ENCODE assay signal across 8 cellular contexts in the genomic region with DNA sequence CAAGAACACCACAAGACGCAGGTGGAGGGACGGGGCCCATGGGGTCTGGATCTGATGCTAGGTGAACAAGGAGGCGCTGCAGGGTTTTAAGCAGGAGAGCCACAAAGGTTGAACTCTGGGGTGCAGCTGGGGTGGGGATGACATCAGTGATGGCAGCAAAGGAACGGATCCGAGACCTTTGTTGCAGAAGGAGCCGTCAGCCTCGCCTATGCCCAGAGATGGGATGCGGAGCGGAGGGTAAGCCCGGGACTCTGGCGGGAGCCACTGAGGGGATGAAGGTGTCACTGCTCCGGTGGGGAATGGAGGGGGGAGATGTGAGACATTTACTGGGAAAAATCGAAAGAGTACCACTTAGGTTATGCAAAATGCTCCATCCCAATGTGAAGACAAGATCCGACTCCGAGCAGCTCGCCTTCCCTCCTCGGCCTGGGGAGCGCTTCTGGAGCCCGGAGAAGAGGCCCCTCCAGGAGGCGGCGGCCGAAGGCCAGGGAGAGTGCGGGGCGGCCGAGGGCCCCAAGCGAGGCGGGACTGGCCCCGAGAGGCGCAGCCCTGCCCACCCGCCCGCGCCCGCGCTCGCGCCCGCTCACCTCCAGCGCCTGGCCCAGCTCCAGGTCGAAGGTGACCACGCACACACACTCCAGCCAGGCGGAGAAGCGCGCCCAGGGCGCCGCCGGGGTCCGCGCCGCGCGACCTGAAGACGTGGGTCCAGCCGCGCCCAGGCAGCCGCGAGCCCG. TPM values are rescaled to one million over a fixed set of nuclear protein-coding genes. Genes with fewer than 3 reads are reported as not detected.
DNase-seq lines count a peak whose midpoint lies in the region; ATAC-seq, FAIRE-seq and TF ChIP-seq lines count a peak whose summit lies in the region.

No MANE protein-coding gene starts in this region.

- peak overlapping the region; percentile 62 for H3K4me3 ChIP-seq in kidney epithelial cell (ENCODE audit: low read depth, low read length)
- peak overlapping the region; percentile 78 for H3K4me3 ChIP-seq in thoracic aorta

- FAIRE-seq in GM19239 (lab: Jason Lieb, UNC), result no peak

- H3K9me3 Mint-ChIP-seq in activated T-cell treated with anti-CD3 and anti-CD28 coated beads, Interleukin-2, amount 50 U/mL, for 24 hours, result no peaks in the 10 kb centered on the region
- H3K9me3 Mint-ChIP-seq in activated T-helper 1 cell treated with anti-CD3 and anti-CD28 coated beads, Interleukin-12 subunit alpha, Interleukin-12 subunit beta, Interleukin-2, Interleukin-4 antibody, amounts not matched to agents 30 ng/mL and 10 ng/mL and 1 ng/mL, durations not matched to agents 14 hours and 24 hours and 36 hours, result no peaks in the 10 kb centered on the region

- H3K36me3 ChIP-seq in kidney epithelial cell (ENCODE audit: control insufficient read depth, insufficient read depth, low read length), result no peaks in the 10 kb centered on the region
- no peaks in the 10 kb centered on the region for H3K36me3 ChIP-seq in thoracic aorta

- H3K4me1 ChIP-seq in thoracic aorta (ENCODE audit: control insufficient read depth in 1 of 2, low read depth in 2 of 2), result peaks cover 0 to 15% of the 10 kb centered on the region in 2 donors

- DNase-seq in activated T-cell treated with anti-CD3 and anti-CD28 coated beads, Interleukin-2, amount 50 U/mL, for 24 hours, result no peak
- DNase-seq in activated T-cell treated with anti-CD3 and anti-CD28 coated beads, Interleukin-2, amount 50 U/mL, for 1 hour, result no peak
- no peak for DNase-seq in activated T-helper 1 cell treated with anti-CD3 and anti-CD28 coated beads, Interleukin-12 subunit alpha, Interleukin-12 subunit beta, Interleukin-2, Interleukin-4 antibody, amounts not matched to agents 30 ng/mL and 10 ng/mL and 1 ng/mL, durations not matched to agents 14 hours and 24 hours and 36 hours (ENCODE audit: low spot score)
- DNase-seq in kidney epithelial cell (ENCODE audit: low read depth) (no peak), thoracic aorta (ENCODE audit: low spot score) (no peak), GM19239 (ENCODE audit: insufficient read length, low spot score) (no peak)

- H3K27me3 Mint-ChIP-seq in activated T-cell treated with anti-CD3 and anti-CD28 coated beads, Interleukin-2, amount 50 U/mL, for 24 hours, result peaks cover 14% of the 10 kb centered on the region
- peaks cover 21% of the 10 kb centered on the region for H3K27me3 Mint-ChIP-seq in activated T-helper 1 cell treated with anti-CD3 and anti-CD28 coated beads, Interleukin-12 subunit alpha, Interleukin-12 subunit beta, Interleukin-2, Interleukin-4 antibody, amounts not matched to agents 30 ng/mL and 10 ng/mL and 1 ng/mL, durations not matched to agents 14 hours and 24 hours and 36 hours (ENCODE audit: insufficient read depth)

- TF ChIP-seq CTCF in kidney epithelial cell (IDR thresholded peaks at IDR 0.05; ENCODE audit: insufficient read depth, low read length, poor library complexity, severe bottlenecking), result no peak
- no peak for TF ChIP-seq CTCF in thoracic aorta (IDR thresholded peaks at IDR 0.05)

- H3K36me3 Mint-ChIP-seq in activated T-cell treated with anti-CD3 and anti-CD28 coated beads, Interleukin-2, amount 50 U/mL, for 24 hours (ENCODE audit: low read depth), result no peaks in the 10 kb centered on the region
- no peaks in the 10 kb centered on the region for H3K36me3 Mint-ChIP-seq in activated T-helper 1 cell treated with anti-CD3 and anti-CD28 coated beads, Interleukin-12 subunit alpha, Interleukin-12 subunit beta, Interleukin-2, Interleukin-4 antibody, amounts not matched to agents 30 ng/mL and 10 ng/mL and 1 ng/mL, durations not matched to agents 14 hours and 24 hours and 36 hours (ENCODE audit: low read depth)

- intact Hi-C loops in activated T-helper 1 cell treated with anti-CD3 and anti-CD28 coated beads, Interleukin-12 subunit alpha, Interleukin-12 subunit beta, Interleukin-2, Interleukin-4 antibody, amounts not matched to agents 30 ng/mL and 10 ng/mL and 1 ng/mL, durations not matched to agents 14 hours and 24 hours and 36 hours (cut with micrococcal nuclease), result loop anchor here (1.0 to 5.0 kb wide), 3 partner anchors 16 to 84 kb away; a partner anchor contains a TSS

- H3K4me3 Mint-ChIP-seq in activated T-cell treated with anti-CD3 and anti-CD28 coated beads, Interleukin-2, amount 50 U/mL, for 24 hours, result peak overlapping the region; percentile 73
- H3K4me3 Mint-ChIP-seq in activated T-helper 1 cell treated with anti-CD3 and anti-CD28 coated beads, Interleukin-12 subunit alpha, Interleukin-12 subunit beta, Interleukin-2, Interleukin-4 antibody, amounts not matched to agents 30 ng/mL and 10 ng/mL and 1 ng/mL, durations not matched to agents 14 hours and 24 hours and 36 hours, result peak overlapping the region; percentile 86

- peak overlapping the region; percentile 16 for H3K27ac Mint-ChIP-seq in activated T-cell treated with anti-CD3 and anti-CD28 coated beads, Interleukin-2, amount 50 U/mL, for 24 hours
- peak overlapping the region; percentile 72 for H3K27ac Mint-ChIP-seq in activated T-helper 1 cell treated with anti-CD3 and anti-CD28 coated beads, Interleukin-12 subunit alpha, Interleukin-12 subunit beta, Interleukin-2, Interleukin-4 antibody, amounts not matched to agents 30 ng/mL and 10 ng/mL and 1 ng/mL, durations not matched to agents 14 hours and 24 hours and 36 hours

- no peaks in the 10 kb centered on the region for H3K27me3 ChIP-seq in kidney epithelial cell (ENCODE audit: control insufficient read depth, insufficient read depth, low read length)
- H3K27me3 ChIP-seq in thoracic aorta (replicated peaks; ENCODE audit: insufficient read depth), result no peaks in the 10 kb centered on the region

- H3K27ac ChIP-seq in thoracic aorta, result no peak overlapping the region

- no peaks in the 10 kb centered on the region for H3K9me3 ChIP-seq in thoracic aorta

- ATAC-seq in thoracic aorta (ENCODE audit: insufficient number of reproducible peaks, low FRiP score, low read depth) (no peak), GM18867 (IDR thresholded peaks at IDR 0.05; ENCODE audit: unreplicated experiment) (no peak), HG02973 (IDR thresholded peaks at IDR 0.05; ENCODE audit: unreplicated experiment) (no peak)

- H3K4me1 Mint-ChIP-seq in activated T-cell treated with anti-CD3 and anti-CD28 coated beads, Interleukin-2, amount 50 U/mL, for 24 hours (ENCODE audit: low read depth), result peaks cover 18% of the 10 kb centered on the region
- H3K4me1 Mint-ChIP-seq in activated T-helper 1 cell treated with anti-CD3 and anti-CD28 coated beads, Interleukin-12 subunit alpha, Interleukin-12 subunit beta, Interleukin-2, Interleukin-4 antibody, amounts not matched to agents 30 ng/mL and 10 ng/mL and 1 ng/mL, durations not matched to agents 14 hours and 24 hours and 36 hours (ENCODE audit: low read depth), result peaks cover 7% of the 10 kb centered on the region

RNA-seq across cellular contexts. Expression of a gene that starts 0.4 kb away (rescaled TPM):
- total RNA-seq in activated T-helper 1 cell treated with anti-CD3 and anti-CD28 coated beads, Interleukin-12 subunit alpha, Interleukin-12 subunit beta, Interleukin-2, Interleukin-4 antibody, amounts not matched to agents 30 ng/mL and 10 ng/mL and 1 ng/mL, durations not matched to agents 14 hours and 24 hours and 36 hours, result 1.7 and 2.2 TPM in 2 replicates
- 4.5 TPM in 2 replicates for total RNA-seq in kidney epithelial cell
- 1 to 10 TPM; 4.2 to 6.0 TPM for total RNA-seq in thoracic aorta

RNA-seq across cellular contexts. Expression of a gene that starts 16.7 kb away (rescaled TPM):
- 46.0 and 48.5 TPM in 2 replicates for total RNA-seq in activated T-helper 1 cell treated with anti-CD3 and anti-CD28 coated beads, Interleukin-12 subunit alpha, Interleukin-12 subunit beta, Interleukin-2, Interleukin-4 antibody, amounts not matched to agents 30 ng/mL and 10 ng/mL and 1 ng/mL, durations not matched to agents 14 hours and 24 hours and 36 hours
- total RNA-seq in kidney epithelial cell, result 45.2 and 53.4 TPM in 2 replicates
- 10 to 100 TPM; 61.2 to 73.6 TPM for total RNA-seq in thoracic aorta

RNA-seq across cellular contexts. Expression of a gene that starts 18.9 kb away (rescaled TPM):
- 8.9 and 10.2 TPM in 2 replicates for total RNA-seq in activated T-helper 1 cell treated with anti-CD3 and anti-CD28 coated beads, Interleukin-12 subunit alpha, Interleukin-12 subunit beta, Interleukin-2, Interleukin-4 antibody, amounts not matched to agents 30 ng/mL and 10 ng/mL and 1 ng/mL, durations not matched to agents 14 hours and 24 hours and 36 hours
- total RNA-seq in kidney epithelial cell (251 and 302 TPM in 2 replicates), thoracic aorta (100 to 1,000 TPM; 169 to 218 TPM)

RNA-seq across cellular contexts. Expression of a gene that starts 56.2 kb away (rescaled TPM):
- 24.6 and 28.9 TPM in 2 replicates for total RNA-seq in activated T-helper 1 cell treated with anti-CD3 and anti-CD28 coated beads, Interleukin-12 subunit alpha, Interleukin-12 subunit beta, Interleukin-2, Interleukin-4 antibody, amounts not matched to agents 30 ng/mL and 10 ng/mL and 1 ng/mL, durations not matched to agents 14 hours and 24 hours and 36 hours
- 11.9 and 12.9 TPM in 2 replicates for total RNA-seq in kidney epithelial cell
- total RNA-seq in thoracic aorta, result 1 to 10 TPM; 5.8 to 8.8 TPM

Comparison
In these comparisons a context has a peak if more than half of its experiments do, and no peak if none do; other contexts are left out.
1. RNA of a gene that starts 18.9 kb away (total RNA-seq): 251 to 302 TPM in kidney epithelial cell and 169 to 218 TPM in thoracic aorta; 8.9 to 10.2 TPM in activated T-helper 1 cell treated with anti-CD3 and anti-CD28 coated beads, Interleukin-12 subunit alpha, Interleukin-12 subunit beta, Interleukin-2, Interleukin-4 antibody, amounts not matched to agents 30 ng/mL and 10 ng/mL and 1 ng/mL, durations not matched to agents 14 hours and 24 hours and 36 hours; every median in the first group is over 10 times any median in the second.